8 cellular contexts compared by ENCODE assay signal in the genomic region with DNA sequence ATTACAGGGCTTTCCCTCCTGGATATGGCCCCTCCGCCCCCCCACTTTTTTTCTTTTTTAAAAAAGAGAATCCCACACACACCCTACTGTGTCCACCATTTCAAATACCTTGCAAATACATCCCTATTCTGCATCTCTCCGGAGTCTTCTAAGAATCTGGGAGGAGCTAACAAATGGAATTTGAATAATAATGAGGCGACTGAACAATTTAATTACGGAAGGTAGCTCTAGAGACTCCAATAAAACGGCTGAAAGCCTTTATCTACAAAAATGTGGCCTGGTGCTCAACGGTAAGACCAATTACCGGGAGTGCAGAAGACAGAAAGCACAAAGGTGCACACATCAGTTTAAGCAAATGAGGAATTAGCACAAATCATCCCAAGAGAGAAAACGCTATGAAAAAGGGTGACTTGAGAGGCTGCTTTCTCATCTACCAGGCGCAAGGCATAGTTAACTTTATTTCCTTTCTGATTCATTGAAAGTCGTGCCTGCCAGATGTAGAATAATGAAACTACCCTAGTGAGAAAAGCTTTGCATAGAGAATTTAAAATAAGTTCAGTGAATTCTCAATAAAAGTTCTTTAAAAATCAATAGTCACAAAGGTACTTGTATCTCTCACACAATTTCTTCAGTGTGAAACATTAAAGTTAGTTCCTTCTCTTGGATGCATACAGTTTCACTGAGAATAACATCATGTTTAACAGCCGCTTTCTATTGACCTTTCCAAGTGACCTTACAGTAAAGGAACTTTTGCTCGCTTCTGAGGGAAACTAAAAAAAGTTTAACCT. TPM values are rescaled to one million over a fixed set of nuclear protein-coding genes. Genes with fewer than 3 reads are reported as not detected.
A peak's percentile ranks its signal among the peaks of the same experiment; 100 is the strongest.
DNase-seq lines count a peak whose midpoint lies in the region; ATAC-seq and TF ChIP-seq lines count a peak whose summit lies in the region.

No MANE protein-coding gene starts in this region.

- H3K27ac ChIP-seq in tibial nerve = peak overlapping the region in 3 of 4 donors; percentile 80 to 88 (median 80)

- peak overlapping the region; percentile 43 to 85 (median 74) for H3K4me3 ChIP-seq in tibial nerve

- H3K27me3 Mint-ChIP-seq in activated naive CD4-positive, alpha-beta T cell treated with anti-CD3 and anti-CD28 coated beads for 36 hours (ENCODE audit: low read depth) = peaks cover 3% of the 10 kb centered on the region
- peaks cover 36% of the 10 kb centered on the region for H3K27me3 Mint-ChIP-seq in WTC11 (ENCODE audit: low read depth)

- CTCF ChIA-PET in activated naive CD4-positive, alpha-beta T cell treated with anti-CD3 and anti-CD28 coated beads for 36 hours (lab: Charles Lee) = interaction anchor here (0.5 to 5.5 kb wide), 4 partner anchors 21 to 175 kb away, joined by 3 to 26 read pairs (median 12); a partner anchor contains a TSS
- CTCF ChIA-PET in WTC11 (lab: Charles Lee) = interaction anchor here (1.6 to 4.3 kb wide), 3 partner anchors 35 to 99 kb away, joined by 13 to 34 read pairs (median 15); no protein-coding TSS in a partner anchor

- H3K4me3 Mint-ChIP-seq in activated naive CD4-positive, alpha-beta T cell treated with anti-CD3 and anti-CD28 coated beads for 36 hours = peak overlapping the region; percentile 76
- peak overlapping the region; percentile 81 for H3K4me3 Mint-ChIP-seq in WTC11

- no peaks in the 10 kb centered on the region for H3K27me3 ChIP-seq in tibial nerve

- ATAC-seq in WTC11 = peak; percentile 12

- H3K36me3 ChIP-seq in tibial nerve = no peaks in the 10 kb centered on the region

- no peaks in the 10 kb centered on the region for H3K9me3 Mint-ChIP-seq in activated naive CD4-positive, alpha-beta T cell treated with anti-CD3 and anti-CD28 coated beads for 36 hours
- no peaks in the 10 kb centered on the region for H3K9me3 Mint-ChIP-seq in WTC11

- H3K36me3 Mint-ChIP-seq in activated naive CD4-positive, alpha-beta T cell treated with anti-CD3 and anti-CD28 coated beads for 36 hours (ENCODE audit: low read depth) = peaks cover under 1% of the 10 kb centered on the region
- H3K36me3 Mint-ChIP-seq in WTC11 = no peaks in the 10 kb centered on the region

- TF ChIP-seq CTCF in WTC11 (IDR thresholded peaks at IDR 0.05) (no peak), tibial nerve (IDR thresholded peaks at IDR 0.05) (no peak)

- TF ChIP-seq EP300 in tibial nerve (IDR thresholded peaks at IDR 0.05) = no peak

- peaks cover 23% of the 10 kb centered on the region for H3K4me1 Mint-ChIP-seq in activated naive CD4-positive, alpha-beta T cell treated with anti-CD3 and anti-CD28 coated beads for 36 hours (ENCODE audit: low read depth)
- peaks cover 53% of the 10 kb centered on the region for H3K4me1 Mint-ChIP-seq in WTC11

- TF ChIP-seq POLR2A in tibial nerve (IDR thresholded peaks at IDR 0.05) = no peak

- no peak for DNase-seq in activated naive CD4-positive, alpha-beta T cell treated with anti-CD3 and anti-CD28 coated beads for 36 hours
- no peak for DNase-seq in activated naive CD4-positive, alpha-beta T cell treated with anti-CD3 and anti-CD28 coated beads, Interleukin-2, amount 50 U/mL, for 16 hours
- DNase-seq in WTC11 (ENCODE audit: low spot score) = no peak
- peak; percentile 25 for DNase-seq in kidney tubule cell (ENCODE audit: low spot score)
- no peak for DNase-seq in tibial nerve (ENCODE audit: low spot score in 2 of 2)
- DNase-seq in HuH-7.5 (ENCODE audit: low spot score) = no peak
- DNase-seq in NCI-H2196 (lab: John Stamatoyannopoulos, UW; ENCODE audit: unreplicated experiment) = no peak
- no peak for DNase-seq in activated gamma-delta T cell treated with Interleukin-2 at 50 U/mL for 16 hours

- no peak overlapping the region for H3K27ac Mint-ChIP-seq in activated naive CD4-positive, alpha-beta T cell treated with anti-CD3 and anti-CD28 coated beads for 36 hours
- H3K27ac Mint-ChIP-seq in WTC11 = peak overlapping the region; percentile 93

- peaks cover 0 to 23% (median 5%) of the 10 kb centered on the region in 4 donors for H3K4me1 ChIP-seq in tibial nerve

- H3K9me3 ChIP-seq in tibial nerve = no peaks in the 10 kb centered on the region

- intact Hi-C loops in activated naive CD4-positive, alpha-beta T cell treated with anti-CD3 and anti-CD28 coated beads for 36 hours (cut with micrococcal nuclease) = loop anchor here (1.0 to 10.0 kb wide), 6 partner anchors 38 to 1174 kb away; a partner anchor contains a TSS

- POLR2A ChIA-PET in WTC11 (lab: Charles Lee) = interaction anchor here (1.6 to 1.7 kb wide), 3 partner anchors 38 to 330 kb away, joined by 3 to 5 read pairs (median 4); a partner anchor contains a TSS

- 53 to 54% methylated on average over 12 of the region's 12 CpGs for WGBS in tibial nerve, 2 donors

TF ChIP-seq in WTC11, 78 proteins besides CTCF, POLR2A, EP300 and RAD21:
- TF ChIP-seq ZNF396 (CRISPR knock-in tag; IDR thresholded peaks at IDR 0.05; ENCODE audit: borderline replicate concordance) (no peak), FOXK1 (CRISPR knock-in tag; IDR thresholded peaks at IDR 0.05) (no peak), NFYB (CRISPR knock-in tag; conservative IDR thresholded peaks at IDR 0.05; ENCODE audit: low read depth) (no peak), NFE2L1 (CRISPR knock-in tag; IDR thresholded peaks at IDR 0.05) (no peak), KAT7 (CRISPR knock-in tag; IDR thresholded peaks at IDR 0.05; ENCODE audit: borderline replicate concordance) (no peak), RORB (CRISPR knock-in tag; IDR thresholded peaks at IDR 0.05) (no peak), JAZF1 (CRISPR knock-in tag; IDR thresholded peaks at IDR 0.05) (no peak), GABPB1 (CRISPR knock-in tag; IDR thresholded peaks at IDR 0.05) (no peak), ZNF121 (CRISPR knock-in tag; IDR thresholded peaks at IDR 0.05) (no peak)
- TF ChIP-seq, protein P1, sequence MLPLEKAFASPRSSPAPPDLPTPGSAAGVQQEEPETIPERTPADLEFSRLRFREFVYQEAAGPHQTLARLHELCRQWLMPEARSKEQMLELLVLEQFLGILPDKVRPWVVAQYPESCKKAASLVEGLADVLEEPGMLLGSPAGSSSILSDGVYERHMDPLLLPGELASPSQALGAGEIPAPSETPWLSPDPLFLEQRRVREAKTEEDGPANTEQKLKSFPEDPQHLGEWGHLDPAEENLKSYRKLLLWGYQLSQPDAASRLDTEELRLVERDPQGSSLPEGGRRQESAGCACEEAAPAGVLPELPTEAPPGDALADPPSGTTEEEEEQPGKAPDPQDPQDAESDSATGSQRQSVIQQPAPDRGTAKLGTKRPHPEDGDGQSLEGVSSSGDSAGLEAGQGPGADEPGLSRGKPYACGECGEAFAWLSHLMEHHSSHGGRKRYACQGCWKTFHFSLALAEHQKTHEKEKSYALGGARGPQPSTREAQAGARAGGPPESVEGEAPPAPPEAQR (CRISPR knock-in tag; IDR thresholded peaks at IDR 0.05) = no peak
- TF ChIP-seq, protein P2, sequence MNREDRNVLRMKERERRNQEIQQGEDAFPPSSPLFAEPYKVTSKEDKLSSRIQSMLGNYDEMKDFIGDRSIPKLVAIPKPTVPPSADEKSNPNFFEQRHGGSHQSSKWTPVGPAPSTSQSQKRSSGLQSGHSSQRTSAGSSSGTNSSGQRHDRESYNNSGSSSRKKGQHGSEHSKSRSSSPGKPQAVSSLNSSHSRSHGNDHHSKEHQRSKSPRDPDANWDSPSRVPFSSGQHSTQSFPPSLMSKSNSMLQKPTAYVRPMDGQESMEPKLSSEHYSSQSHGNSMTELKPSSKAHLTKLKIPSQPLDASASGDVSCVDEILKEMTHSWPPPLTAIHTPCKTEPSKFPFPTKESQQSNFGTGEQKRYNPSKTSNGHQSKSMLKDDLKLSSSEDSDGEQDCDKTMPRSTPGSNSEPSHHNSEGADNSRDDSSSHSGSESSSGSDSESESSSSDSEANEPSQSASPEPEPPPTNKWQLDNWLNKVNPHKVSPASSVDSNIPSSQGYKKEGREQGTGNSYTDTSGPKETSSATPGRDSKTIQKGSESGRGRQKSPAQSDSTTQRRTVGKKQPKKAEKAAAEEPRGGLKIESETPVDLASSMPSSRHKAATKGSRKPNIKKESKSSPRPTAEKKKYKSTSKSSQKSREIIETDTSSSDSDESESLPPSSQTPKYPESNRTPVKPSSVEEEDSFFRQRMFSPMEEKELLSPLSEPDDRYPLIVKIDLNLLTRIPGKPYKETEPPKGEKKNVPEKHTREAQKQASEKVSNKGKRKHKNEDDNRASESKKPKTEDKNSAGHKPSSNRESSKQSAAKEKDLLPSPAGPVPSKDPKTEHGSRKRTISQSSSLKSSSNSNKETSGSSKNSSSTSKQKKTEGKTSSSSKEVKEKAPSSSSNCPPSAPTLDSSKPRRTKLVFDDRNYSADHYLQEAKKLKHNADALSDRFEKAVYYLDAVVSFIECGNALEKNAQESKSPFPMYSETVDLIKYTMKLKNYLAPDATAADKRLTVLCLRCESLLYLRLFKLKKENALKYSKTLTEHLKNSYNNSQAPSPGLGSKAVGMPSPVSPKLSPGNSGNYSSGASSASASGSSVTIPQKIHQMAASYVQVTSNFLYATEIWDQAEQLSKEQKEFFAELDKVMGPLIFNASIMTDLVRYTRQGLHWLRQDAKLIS (CRISPR knock-in tag; IDR thresholded peaks at IDR 0.05; ENCODE audit: borderline replicate concordance) = no peak
- TF ChIP-seq, protein P3, sequence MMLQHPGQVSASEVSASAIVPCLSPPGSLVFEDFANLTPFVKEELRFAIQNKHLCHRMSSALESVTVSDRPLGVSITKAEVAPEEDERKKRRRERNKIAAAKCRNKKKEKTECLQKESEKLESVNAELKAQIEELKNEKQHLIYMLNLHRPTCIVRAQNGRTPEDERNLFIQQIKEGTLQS (CRISPR knock-in tag; conservative IDR thresholded peaks at IDR 0.05) = no peak
- TF ChIP-seq, protein P4, sequence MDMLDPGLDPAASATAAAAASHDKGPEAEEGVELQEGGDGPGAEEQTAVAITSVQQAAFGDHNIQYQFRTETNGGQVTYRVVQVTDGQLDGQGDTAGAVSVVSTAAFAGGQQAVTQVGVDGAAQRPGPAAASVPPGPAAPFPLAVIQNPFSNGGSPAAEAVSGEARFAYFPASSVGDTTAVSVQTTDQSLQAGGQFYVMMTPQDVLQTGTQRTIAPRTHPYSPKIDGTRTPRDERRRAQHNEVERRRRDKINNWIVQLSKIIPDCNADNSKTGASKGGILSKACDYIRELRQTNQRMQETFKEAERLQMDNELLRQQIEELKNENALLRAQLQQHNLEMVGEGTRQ (CRISPR knock-in tag; IDR thresholded peaks at IDR 0.05) = no peak
TF ChIP-seq in WTC11: peak in this region for 0.

RNA-seq across cellular contexts. Expression of a gene that starts 1.6 kb away (rescaled TPM):
- 10 to 100 TPM; 11.3 to 13.2 TPM for total RNA-seq in activated naive CD4-positive, alpha-beta T cell treated with anti-CD3 and anti-CD28 coated beads for 36 hours
- 14.1 to 25.4 TPM (median 18.0 TPM) in 3 replicates for total RNA-seq in WTC11 (2021)
- 10 to 100 TPM; 10.9 to 21.3 (median 15.2) TPM for total RNA-seq in tibial nerve

RNA-seq across cellular contexts. Expression of a gene that starts 22.5 kb away (rescaled TPM):
- total RNA-seq in activated naive CD4-positive, alpha-beta T cell treated with anti-CD3 and anti-CD28 coated beads for 36 hours = 1 to 10 TPM; 1.5 to 1.6 TPM
- total RNA-seq in WTC11 (2021) = 10.9 to 13.9 TPM (median 12.6 TPM) in 3 replicates
- total RNA-seq in tibial nerve = 10 to 100 TPM; 10.1 to 22.8 (median 13.0) TPM

RNA-seq across cellular contexts. Expression of a gene that starts 57.9 kb away (rescaled TPM):
- 10 to 100 TPM; 10.8 to 10.9 TPM for total RNA-seq in activated naive CD4-positive, alpha-beta T cell treated with anti-CD3 and anti-CD28 coated beads for 36 hours
- total RNA-seq in WTC11 (2021) (9.9 to 12.3 TPM (median 9.9 TPM) in 3 replicates), tibial nerve (10 to 100 TPM; 25.3 to 30.4 (median 26.7) TPM)
